ENCODE assay signal across 8 cellular contexts in genomic region chr1:3624194-3625136, GRCh38. TPM values are rescaled to one million over a fixed set of nuclear protein-coding genes. Genes with fewer than 3 reads are reported as not detected.
DNase-seq lines count a peak whose midpoint lies in the region; ATAC-seq, FAIRE-seq and TF ChIP-seq lines count a peak whose summit lies in the region.

Gene TPRG1L (plus strand): TSS chr1:3625015. CDS start chr1:3625073, 58 bp downstream.

- no peak for TF ChIP-seq CTCF in AG04450 (IDR thresholded peaks at IDR 0.05; ENCODE audit: low read depth, low read length)
- TF ChIP-seq CTCF in WTC11 (IDR thresholded peaks at IDR 0.05), result no peak
- no peak for TF ChIP-seq CTCF in bronchial epithelial cell (IDR thresholded peaks at IDR 0.05; ENCODE audit: insufficient read depth, low read length, severe bottlenecking)
- no peak for TF ChIP-seq CTCF in smooth muscle cell (IDR thresholded peaks at IDR 0.05; ENCODE audit: borderline replicate concordance, insufficient read depth, poor library complexity, severe bottlenecking)

- H3K27ac Mint-ChIP-seq in WTC11, result peak within 1 kb of the TSS; percentile 41

- H3K27ac ChIP-seq in AG04450 (ENCODE audit: low read depth, low read length) (peak within 1 kb of the TSS; percentile 21), smooth muscle cell (ENCODE audit: low read depth) (peak within 1 kb of the TSS; percentile 60)

- no peaks in the 10 kb centered on the region for H3K9me3 Mint-ChIP-seq in WTC11

- CTCF ChIA-PET in AG04450 (lab: Charles Lee), result interaction anchor here (6.4 kb wide), 1 partner anchor 171 kb away, joined by 64 read pairs; no protein-coding TSS in a partner anchor
- CTCF ChIA-PET in WTC11 (lab: Charles Lee), result interaction anchor here (1.0 to 4.2 kb wide), 9 partner anchors 10 to 134 kb away, joined by 3 to 37 read pairs (median 5); no protein-coding TSS in a partner anchor

- DNase-seq in AG04450 (ENCODE audit: low read depth, low spot score) (peak; percentile 84), NCI-H226 (peak; percentile 92), WTC11 (ENCODE audit: low spot score) (peak; percentile 99), bronchial epithelial cell (ENCODE audit: low read depth) (peak; percentile 84), iPS-NIHi7 (ENCODE audit: extremely low spot score) (peak; percentile 99), smooth muscle cell (lab: John Stamatoyannopoulos, UW; ENCODE audit: unreplicated experiment) (peak; percentile 95)

- no peaks in the 10 kb centered on the region for H4K20me1 ChIP-seq in smooth muscle cell (ENCODE audit: low read depth)

- H3K9ac ChIP-seq in smooth muscle cell (ENCODE audit: low read depth), result peak within 1 kb of the TSS; percentile 83

- POLR2A ChIA-PET in AG04450 (lab: Yijun Ruan, JAX), result no interaction called here
- POLR2A ChIA-PET in WTC11 (lab: Charles Lee), result no interaction called here

- H3K4me3 ChIP-seq in AG04450 (ENCODE audit: low read depth, low read length) (peak within 1 kb of the TSS; percentile 88), bronchial epithelial cell (ENCODE audit: low read depth, low read length) (peak within 1 kb of the TSS; percentile 93), smooth muscle cell (peak within 1 kb of the TSS; percentile 83)

- H3K36me3 Mint-ChIP-seq in WTC11, result peaks cover 15% of the 10 kb centered on the region

- H3K4me3 Mint-ChIP-seq in WTC11, result peak within 1 kb of the TSS; percentile 90

- peaks cover 3% of the 10 kb centered on the region; the same call in 1 of the 2 replicates for H3K27me3 Mint-ChIP-seq in WTC11 (ENCODE audit: low read depth)

- peak within 1 kb of the TSS; percentile 93 for H2AFZ ChIP-seq in smooth muscle cell (ENCODE audit: low read depth)

- ATAC-seq in GM18909 (IDR thresholded peaks at IDR 0.05; ENCODE audit: poor library complexity, unreplicated experiment) (peak; percentile 93), HG03159 (IDR thresholded peaks at IDR 0.05; ENCODE audit: unreplicated experiment) (peak; percentile 93), WTC11 (peak; percentile 95)

- peak within 1 kb of the TSS; percentile 98 for H3K4me2 ChIP-seq in smooth muscle cell

- H3K36me3 ChIP-seq in bronchial epithelial cell (ENCODE audit: control insufficient read depth, insufficient read depth, low read length), result peaks cover 4% of the 10 kb centered on the region
- no peaks in the 10 kb centered on the region for H3K36me3 ChIP-seq in smooth muscle cell (ENCODE audit: low read depth)

- peaks cover 7% of the 10 kb centered on the region for H3K4me1 ChIP-seq in smooth muscle cell (ENCODE audit: low read depth)

- H3F3A ChIP-seq in smooth muscle cell (ENCODE audit: low read depth), result no peaks in the 10 kb centered on the region

- H3K27me3 ChIP-seq in AG04450 (ENCODE audit: control insufficient read depth, insufficient read depth, low read length) (no peaks in the 10 kb centered on the region), bronchial epithelial cell (ENCODE audit: control insufficient read depth, insufficient read depth, low read length) (no peaks in the 10 kb centered on the region), smooth muscle cell (ENCODE audit: low read depth) (no peaks in the 10 kb centered on the region)

- H3K4me1 Mint-ChIP-seq in WTC11, result peaks cover 12% of the 10 kb centered on the region

- H3K79me2 ChIP-seq in smooth muscle cell (ENCODE audit: low read depth), result no peaks in the 10 kb centered on the region

- no peak for FAIRE-seq in bronchial epithelial cell (lab: Jason Lieb, UNC)

- H3K9me3 ChIP-seq in AG04450 (ENCODE audit: control insufficient read depth, insufficient read depth, low read length), result no peaks in the 10 kb centered on the region; the same call in 1 of the 2 replicates
- H3K9me3 ChIP-seq in smooth muscle cell (replicated peaks; ENCODE audit: low read depth), result no peaks in the 10 kb centered on the region

- WGBS in smooth muscle cell (ENCODE audit: low lambda C conversion rate), result 3% methylated on average over 81 of the region's 108 CpGs

TF ChIP-seq in WTC11, 78 proteins besides CTCF, POLR2A, EP300 and RAD21:
- TF ChIP-seq SP1 (CRISPR knock-in tag; conservative IDR thresholded peaks at IDR 0.05) (peak; percentile 99), ESRRA (CRISPR knock-in tag; IDR thresholded peaks at IDR 0.05; ENCODE audit: borderline replicate concordance) (0 out of 2 replicates have a peak, but pooled peaks have one; percentile 20), OVOL2 (CRISPR knock-in tag; IDR thresholded peaks at IDR 0.05; ENCODE audit: borderline replicate concordance) (no peak), CBFB (CRISPR knock-in tag; IDR thresholded peaks at IDR 0.05; ENCODE audit: low read depth) (no peak), GABPB1 (CRISPR knock-in tag; IDR thresholded peaks at IDR 0.05) (no peak), NFE2L1 (CRISPR knock-in tag; IDR thresholded peaks at IDR 0.05) (peak; percentile 28; the same call in 1 of the 2 replicates), NFYB (CRISPR knock-in tag; conservative IDR thresholded peaks at IDR 0.05; ENCODE audit: low read depth) (peak; percentile 94), USF2 (CRISPR knock-in tag; IDR thresholded peaks at IDR 0.05) (peak; percentile 91), FOXK1 (CRISPR knock-in tag; IDR thresholded peaks at IDR 0.05) (peak; percentile 100), FOXP4 (CRISPR knock-in tag; IDR thresholded peaks at IDR 0.05) (peak; percentile 68; the same call in 1 of the 2 replicates), MAX (CRISPR knock-in tag; IDR thresholded peaks at IDR 0.05) (peak; percentile 78; the same call in 1 of the 2 replicates)
- TF ChIP-seq, protein P1, sequence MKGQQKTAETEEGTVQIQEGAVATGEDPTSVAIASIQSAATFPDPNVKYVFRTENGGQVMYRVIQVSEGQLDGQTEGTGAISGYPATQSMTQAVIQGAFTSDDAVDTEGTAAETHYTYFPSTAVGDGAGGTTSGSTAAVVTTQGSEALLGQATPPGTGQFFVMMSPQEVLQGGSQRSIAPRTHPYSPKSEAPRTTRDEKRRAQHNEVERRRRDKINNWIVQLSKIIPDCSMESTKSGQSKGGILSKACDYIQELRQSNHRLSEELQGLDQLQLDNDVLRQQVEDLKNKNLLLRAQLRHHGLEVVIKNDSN (CRISPR knock-in tag; IDR thresholded peaks at IDR 0.05), result peak; percentile 86; the same call in 1 of the 2 replicates
- TF ChIP-seq, protein P2, sequence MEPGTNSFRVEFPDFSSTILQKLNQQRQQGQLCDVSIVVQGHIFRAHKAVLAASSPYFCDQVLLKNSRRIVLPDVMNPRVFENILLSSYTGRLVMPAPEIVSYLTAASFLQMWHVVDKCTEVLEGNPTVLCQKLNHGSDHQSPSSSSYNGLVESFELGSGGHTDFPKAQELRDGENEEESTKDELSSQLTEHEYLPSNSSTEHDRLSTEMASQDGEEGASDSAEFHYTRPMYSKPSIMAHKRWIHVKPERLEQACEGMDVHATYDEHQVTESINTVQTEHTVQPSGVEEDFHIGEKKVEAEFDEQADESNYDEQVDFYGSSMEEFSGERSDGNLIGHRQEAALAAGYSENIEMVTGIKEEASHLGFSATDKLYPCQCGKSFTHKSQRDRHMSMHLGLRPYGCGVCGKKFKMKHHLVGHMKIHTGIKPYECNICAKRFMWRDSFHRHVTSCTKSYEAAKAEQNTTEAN (CRISPR knock-in tag; IDR thresholded peaks at IDR 0.05), result 0 out of 2 replicates have a peak, but pooled peaks have one; percentile 55
- TF ChIP-seq, protein P3, sequence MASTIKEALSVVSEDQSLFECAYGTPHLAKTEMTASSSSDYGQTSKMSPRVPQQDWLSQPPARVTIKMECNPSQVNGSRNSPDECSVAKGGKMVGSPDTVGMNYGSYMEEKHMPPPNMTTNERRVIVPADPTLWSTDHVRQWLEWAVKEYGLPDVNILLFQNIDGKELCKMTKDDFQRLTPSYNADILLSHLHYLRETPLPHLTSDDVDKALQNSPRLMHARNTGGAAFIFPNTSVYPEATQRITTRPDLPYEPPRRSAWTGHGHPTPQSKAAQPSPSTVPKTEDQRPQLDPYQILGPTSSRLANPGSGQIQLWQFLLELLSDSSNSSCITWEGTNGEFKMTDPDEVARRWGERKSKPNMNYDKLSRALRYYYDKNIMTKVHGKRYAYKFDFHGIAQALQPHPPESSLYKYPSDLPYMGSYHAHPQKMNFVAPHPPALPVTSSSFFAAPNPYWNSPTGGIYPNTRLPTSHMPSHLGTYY (CRISPR knock-in tag; IDR thresholded peaks at IDR 0.05), result no peak

RNA-seq across cellular contexts. Expression of gene TPRG1L, which starts in this region (rescaled TPM):
- polyA plus RNA-seq in AG04450 (2011; rRNA removed) (44.2 and 45.1 TPM in 2 replicates), smooth muscle cell (35.0 and 38.7 TPM in 2 replicates)
- polyA minus RNA-seq in AG04450 (2011; rRNA and poly(A)+ RNA removed), result 31.8 and 36.2 TPM in 2 replicates
- total RNA-seq in WTC11 (2021) (20.9 to 22.3 TPM (median 20.9 TPM) in 3 replicates), bronchial epithelial cell (31.5 and 33.4 TPM in 2 replicates), smooth muscle cell (20.7 and 21.7 TPM in 2 replicates)

Comparison
In these comparisons a context has a peak if more than half of its experiments do, and no peak if none do; other contexts are left out.
1. Peak in every context shown above with its lines: DNase-seq, ATAC-seq, H3K4me3 ChIP-seq and H3K27ac ChIP-seq.